Comparison of ENCODE assay signal across 9 cellular contexts in genomic region chr15:59622289-59622688, GRCh38. TPM values are rescaled to one million over a fixed set of nuclear protein-coding genes. Genes with fewer than 3 reads are reported as not detected.
DNase-seq lines count a peak whose midpoint lies in the region; ATAC-seq and TF ChIP-seq lines count a peak whose summit lies in the region.
"Had no signal": no experiment of that assay in that cellular context is flagged by ENCODE, and none has a peak within 500 bp of the region (broad histone marks: within the 10 kb centered on the region; RNA-seq: fewer than 3 reads in every experiment).

No MANE protein-coding gene starts in this region.

- in situ Hi-C loops in KBM-7 (cut with MboI; ENCODE audit: low pct_unique_long_range_greater_than_20kb, low sequenced_read_pairs) = no loop called here

- TF ChIP-seq CTCF in WTC11 (IDR thresholded peaks at IDR 0.05) = no peak; the same call in 1 of the 2 replicates
- TF ChIP-seq CTCF in esophagus squamous epithelium (IDR thresholded peaks at IDR 0.05) = peak in 4 of 6 experiments; percentile 23 to 45 (median 36)
- no peak for TF ChIP-seq CTCF in lower leg skin (IDR thresholded peaks at IDR 0.05)

- no peaks in the 10 kb centered on the region; the same call in 1 of the 2 replicates for H3K4me1 Mint-ChIP-seq in WTC11

- H3K27me3 Mint-ChIP-seq in WTC11 (ENCODE audit: low read depth) = peaks cover 7% of the 10 kb centered on the region

- H3K4me1 ChIP-seq in esophagus squamous epithelium = no peaks in the 10 kb centered on the region
- H3K4me1 ChIP-seq: heart left ventricle had no signal

- H3K4me3 Mint-ChIP-seq in WTC11 = no peak overlapping the region

- no peaks in the 10 kb centered on the region for H3K36me3 ChIP-seq in esophagus squamous epithelium
- H3K36me3 ChIP-seq: heart left ventricle had no signal

- ATAC-seq in GM18868 (IDR thresholded peaks at IDR 0.05; ENCODE audit: unreplicated experiment) = peak; percentile 94
- ATAC-seq in WTC11 = peak; percentile 97
- no peak for ATAC-seq in HG03045 (IDR thresholded peaks at IDR 0.05; ENCODE audit: unreplicated experiment)

- CTCF ChIA-PET in WTC11 (lab: Charles Lee) = interaction anchor here (0.6 to 6.4 kb wide), 7 partner anchors 10 to 106 kb away, joined by 3 to 46 read pairs (median 4); no protein-coding TSS in a partner anchor

- TF ChIP-seq POLR2A in esophagus squamous epithelium (IDR thresholded peaks at IDR 0.05) (no peak), lower leg skin (IDR thresholded peaks at IDR 0.05) (no peak)

- H3K27ac Mint-ChIP-seq in WTC11 = no peak overlapping the region

- DNase-seq in AG08395 (ENCODE audit: low spot score) = peak; percentile 55
- peak; percentile 53 for DNase-seq in KBM-7
- DNase-seq in WTC11 (ENCODE audit: low spot score) = peak; percentile 69
- no peak for DNase-seq in esophagus squamous epithelium (lab: John Stamatoyannopoulos, UW)
- DNase-seq in stimulated activated CD4-positive, alpha-beta T cell treated with anti-CD3 and anti-CD28 coated beads, Interleukin-2, amount 100 ng/mL, for 24 hours = peak; percentile 37 to 65
- DNase-seq in lower leg skin (ENCODE audit: low spot score in 2 of 2) = no peak
- DNase-seq: heart left ventricle had no signal

- H3K4me3 ChIP-seq in esophagus squamous epithelium = no peak overlapping the region
- no peak overlapping the region for H3K4me3 ChIP-seq in lower leg skin (ENCODE audit: low read depth, poor library complexity, severe bottlenecking)
- H3K4me3 ChIP-seq: heart left ventricle had no signal

- H3K27me3 ChIP-seq in esophagus squamous epithelium = peaks cover 0 to 27% (median 0%) of the 10 kb centered on the region in 4 donors

- no peaks in the 10 kb centered on the region for H3K36me3 Mint-ChIP-seq in WTC11

- no peak overlapping the region for H3K27ac ChIP-seq in esophagus squamous epithelium
- H3K27ac ChIP-seq: heart left ventricle had no signal

- H3K9me3 Mint-ChIP-seq in WTC11 = no peaks in the 10 kb centered on the region

- no peaks in the 10 kb centered on the region for H3K9me3 ChIP-seq in esophagus squamous epithelium
- H3K9me3 ChIP-seq: heart left ventricle had no signal

- POLR2A ChIA-PET in WTC11 (lab: Charles Lee) = no interaction called here

- intact Hi-C loops in esophagus squamous epithelium (cut with DNase I) (no loop called here), lower leg skin (cut with DNase I; ENCODE audit: low total_unique reads) (no loop called here)

- WGBS in esophagus squamous epithelium, 2 donors = 17 to 21% methylated on average over 6 of the region's 6 CpGs
- 34 to 36% methylated on average over 6 of the region's 6 CpGs for WGBS in lower leg skin, 2 donors

TF ChIP-seq in WTC11, 78 proteins besides CTCF, POLR2A, EP300 and RAD21:
- TF ChIP-seq SP1 (CRISPR knock-in tag; conservative IDR thresholded peaks at IDR 0.05) (no peak), TCF7 (CRISPR knock-in tag; IDR thresholded peaks at IDR 0.05; ENCODE audit: low read depth) (no peak), ZNF219 (CRISPR knock-in tag; IDR thresholded peaks at IDR 0.05; ENCODE audit: borderline replicate concordance) (no peak), ATF1 (CRISPR knock-in tag; IDR thresholded peaks at IDR 0.05) (no peak), ETV6 (CRISPR knock-in tag; IDR thresholded peaks at IDR 0.05) (no peak), ZNF232 (CRISPR knock-in tag; IDR thresholded peaks at IDR 0.05) (no peak)
- TF ChIP-seq, protein P1, sequence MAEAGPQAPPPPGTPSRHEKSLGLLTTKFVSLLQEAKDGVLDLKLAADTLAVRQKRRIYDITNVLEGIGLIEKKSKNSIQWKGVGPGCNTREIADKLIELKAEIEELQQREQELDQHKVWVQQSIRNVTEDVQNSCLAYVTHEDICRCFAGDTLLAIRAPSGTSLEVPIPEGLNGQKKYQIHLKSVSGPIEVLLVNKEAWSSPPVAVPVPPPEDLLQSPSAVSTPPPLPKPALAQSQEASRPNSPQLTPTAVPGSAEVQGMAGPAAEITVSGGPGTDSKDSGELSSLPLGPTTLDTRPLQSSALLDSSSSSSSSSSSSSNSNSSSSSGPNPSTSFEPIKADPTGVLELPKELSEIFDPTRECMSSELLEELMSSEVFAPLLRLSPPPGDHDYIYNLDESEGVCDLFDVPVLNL (CRISPR knock-in tag; IDR thresholded peaks at IDR 0.05; ENCODE audit: borderline replicate concordance, low read depth) = no peak
- TF ChIP-seq, protein P2, sequence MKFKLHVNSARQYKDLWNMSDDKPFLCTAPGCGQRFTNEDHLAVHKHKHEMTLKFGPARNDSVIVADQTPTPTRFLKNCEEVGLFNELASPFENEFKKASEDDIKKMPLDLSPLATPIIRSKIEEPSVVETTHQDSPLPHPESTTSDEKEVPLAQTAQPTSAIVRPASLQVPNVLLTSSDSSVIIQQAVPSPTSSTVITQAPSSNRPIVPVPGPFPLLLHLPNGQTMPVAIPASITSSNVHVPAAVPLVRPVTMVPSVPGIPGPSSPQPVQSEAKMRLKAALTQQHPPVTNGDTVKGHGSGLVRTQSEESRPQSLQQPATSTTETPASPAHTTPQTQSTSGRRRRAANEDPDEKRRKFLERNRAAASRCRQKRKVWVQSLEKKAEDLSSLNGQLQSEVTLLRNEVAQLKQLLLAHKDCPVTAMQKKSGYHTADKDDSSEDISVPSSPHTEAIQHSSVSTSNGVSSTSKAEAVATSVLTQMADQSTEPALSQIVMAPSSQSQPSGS (CRISPR knock-in tag; IDR thresholded peaks at IDR 0.05; ENCODE audit: borderline replicate concordance, low read depth) = no peak
- TF ChIP-seq, protein P3, sequence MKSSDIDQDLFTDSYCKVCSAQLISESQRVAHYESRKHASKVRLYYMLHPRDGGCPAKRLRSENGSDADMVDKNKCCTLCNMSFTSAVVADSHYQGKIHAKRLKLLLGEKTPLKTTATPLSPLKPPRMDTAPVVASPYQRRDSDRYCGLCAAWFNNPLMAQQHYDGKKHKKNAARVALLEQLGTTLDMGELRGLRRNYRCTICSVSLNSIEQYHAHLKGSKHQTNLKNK (CRISPR knock-in tag; IDR thresholded peaks at IDR 0.05) = no peak
- TF ChIP-seq, protein P4, sequence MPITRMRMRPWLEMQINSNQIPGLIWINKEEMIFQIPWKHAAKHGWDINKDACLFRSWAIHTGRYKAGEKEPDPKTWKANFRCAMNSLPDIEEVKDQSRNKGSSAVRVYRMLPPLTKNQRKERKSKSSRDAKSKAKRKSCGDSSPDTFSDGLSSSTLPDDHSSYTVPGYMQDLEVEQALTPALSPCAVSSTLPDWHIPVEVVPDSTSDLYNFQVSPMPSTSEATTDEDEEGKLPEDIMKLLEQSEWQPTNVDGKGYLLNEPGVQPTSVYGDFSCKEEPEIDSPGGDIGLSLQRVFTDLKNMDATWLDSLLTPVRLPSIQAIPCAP (CRISPR knock-in tag; IDR thresholded peaks at IDR 0.05) = no peak
- TF ChIP-seq, protein P5, sequence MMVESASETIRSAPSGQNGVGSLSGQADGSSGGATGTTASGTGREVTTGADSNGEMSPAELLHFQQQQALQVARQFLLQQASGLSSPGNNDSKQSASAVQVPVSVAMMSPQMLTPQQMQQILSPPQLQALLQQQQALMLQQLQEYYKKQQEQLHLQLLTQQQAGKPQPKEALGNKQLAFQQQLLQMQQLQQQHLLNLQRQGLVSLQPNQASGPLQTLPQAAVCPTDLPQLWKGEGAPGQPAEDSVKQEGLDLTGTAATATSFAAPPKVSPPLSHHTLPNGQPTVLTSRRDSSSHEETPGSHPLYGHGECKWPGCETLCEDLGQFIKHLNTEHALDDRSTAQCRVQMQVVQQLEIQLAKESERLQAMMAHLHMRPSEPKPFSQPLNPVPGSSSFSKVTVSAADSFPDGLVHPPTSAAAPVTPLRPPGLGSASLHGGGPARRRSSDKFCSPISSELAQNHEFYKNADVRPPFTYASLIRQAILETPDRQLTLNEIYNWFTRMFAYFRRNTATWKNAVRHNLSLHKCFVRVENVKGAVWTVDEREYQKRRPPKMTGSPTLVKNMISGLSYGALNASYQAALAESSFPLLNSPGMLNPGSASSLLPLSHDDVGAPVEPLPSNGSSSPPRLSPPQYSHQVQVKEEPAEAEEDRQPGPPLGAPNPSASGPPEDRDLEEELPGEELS (CRISPR knock-in tag; IDR thresholded peaks at IDR 0.05) = no peak

RNA-seq across cellular contexts. Expression of gene GCNT3, which starts 10.7 kb away (rescaled TPM):
- total RNA-seq in WTC11 (2021) (0.07 to 0.20 TPM (median 0.11 TPM) in 3 replicates), esophagus squamous epithelium (10 to 100 TPM in 3 of 4 donors, 1 to 10 TPM in 1; 8.8 to 30.2 (median 18.1) TPM), lower leg skin (1 to 10 TPM in 1 of 4 donors, not detected in 3; 1.5 TPM)

RNA-seq across cellular contexts. Expression of gene GTF2A2, which starts 35.0 kb away (rescaled TPM):
- total RNA-seq in WTC11 (2021) (120 to 130 TPM (median 129 TPM) in 3 replicates), esophagus squamous epithelium (10 to 100 TPM; 18.7 to 35.7 (median 28.2) TPM), lower leg skin (10 to 100 TPM; 13.4 to 32.7 (median 17.0) TPM)

Comparison
In these comparisons a context has a peak if more than half of its experiments do, and no peak if none do; other contexts are left out.
1. DNase-seq: peak in AG08395 (single experiment), KBM-7 (single experiment), WTC11 (single experiment) and stimulated activated CD4-positive, alpha-beta T cell treated with anti-CD3 and anti-CD28 coated beads, Interleukin-2, amount 100 ng/mL, for 24 hours (2 of 2); none in esophagus squamous epithelium (single experiment) and lower leg skin (0 of 2).
2. CTCF ChIP-seq: peak in esophagus squamous epithelium (4 of 6); none in WTC11 (single experiment) and lower leg skin (0 of 3).